In genomic region chr11:75816561-75817239, GRCh38 we compare ENCODE assay signal across 9 cellular contexts. TPM values are rescaled to one million over a fixed set of nuclear protein-coding genes. Genes with fewer than 3 reads are reported as not detected.
DNase-seq lines count a peak whose midpoint lies in the region; ATAC-seq, FAIRE-seq and TF ChIP-seq lines count a peak whose summit lies in the region.
"Had no signal": no experiment of that assay in that cellular context is flagged by ENCODE, and none has a peak within 500 bp of the region (broad histone marks: within the 10 kb centered on the region; RNA-seq: fewer than 3 reads in every experiment).

No MANE protein-coding gene starts in this region.

- no peak for TF ChIP-seq CTCF in D721Med (IDR thresholded peaks at IDR 0.05; ENCODE audit: insufficient read depth, missing control alignments)

- H3K27me3 ChIP-seq in BLaER1 = no peaks in the 10 kb centered on the region
- H3K27me3 ChIP-seq in muscle layer of colon (ENCODE audit: control insufficient read depth in 1 of 2, insufficient read depth in 2 of 2, low read length in 2 of 2) = no peaks in the 10 kb centered on the region

- no peak for FAIRE-seq in D721Med (lab: Jason Lieb, UNC)

- H3K36me3 ChIP-seq in BLaER1 = peaks cover 17% of the 10 kb centered on the region
- H3K36me3 ChIP-seq in muscle layer of colon (ENCODE audit: insufficient read depth, low read length) = no peaks in the 10 kb centered on the region

- in situ Hi-C loops in KBM-7 (cut with MboI; ENCODE audit: low pct_unique_long_range_greater_than_20kb, low sequenced_read_pairs) = no loop called here

- peak overlapping the region; percentile 90 for H3K27ac ChIP-seq in BLaER1
- peak overlapping the region; percentile 93 for H3K27ac ChIP-seq in muscle layer of colon (ENCODE audit: low read depth, low read length)

- H4K20me1 ChIP-seq in BLaER1 = peaks cover 13% of the 10 kb centered on the region

- DNase-seq in KBM-7 (peak; percentile 84), astrocyte of the hippocampus (ENCODE audit: low read depth, low spot score) (peak; percentile 23), SK-N-DZ (ENCODE audit: low spot score) (no peak), D721Med (ENCODE audit: insufficient read length, low spot score) (no peak), NCI-H1694 (lab: John Stamatoyannopoulos, UW) (no peak)
- DNase-seq: stimulated activated CD4-positive, alpha-beta T cell treated with anti-CD3 and anti-CD28 coated beads, Interleukin-2, amount 100 ng/mL, for 48 hours had no signal

- H3K4me1 ChIP-seq in BLaER1 (peaks cover 30% of the 10 kb centered on the region), muscle layer of colon (ENCODE audit: insufficient read depth, low read length) (peaks cover 38% of the 10 kb centered on the region)

- H3K4me2 ChIP-seq in BLaER1 = peak overlapping the region; percentile 98

- H3K9me3 ChIP-seq in BLaER1 (peaks cover 9% of the 10 kb centered on the region), muscle layer of colon (ENCODE audit: low read length) (no peaks in the 10 kb centered on the region)

- H3K9ac ChIP-seq in BLaER1 (peak overlapping the region; percentile 92), muscle layer of colon (ENCODE audit: low read length) (peak overlapping the region; percentile 81)

- ATAC-seq in GM18861 (IDR thresholded peaks at IDR 0.05; ENCODE audit: unreplicated experiment) = no peak

- H3K4me3 ChIP-seq in BLaER1 (peak overlapping the region; percentile 98), muscle layer of colon (ENCODE audit: low read depth in 1 of 2, low read length in 2 of 2) (peak overlapping the region; percentile 59 to 95)

RNA-seq across cellular contexts. Expression of gene UVRAG, which starts 1.7 kb away (rescaled TPM):
- 11.2 and 13.1 TPM in 2 replicates for polyA plus RNA-seq in SK-N-DZ (2014; cell fraction: cytosol; rRNA removed)
- polyA plus RNA-seq in SK-N-DZ (2014; cell fraction: nucleus; rRNA removed) = 10.2 and 10.5 TPM in 2 replicates

RNA-seq across cellular contexts. Expression of gene DGAT2, which starts 48.1 kb away (rescaled TPM):
- polyA plus RNA-seq in SK-N-DZ (2014; cell fraction: cytosol; rRNA removed) = 4.8 and 5.6 TPM in 2 replicates
- polyA plus RNA-seq in SK-N-DZ (2014; cell fraction: nucleus; rRNA removed) = 2.5 and 4.4 TPM in 2 replicates

Comparison
In these comparisons a context has a peak if more than half of its experiments do, and no peak if none do; other contexts are left out.
1. DNase-seq: peak in KBM-7 (single experiment) and astrocyte of the hippocampus (single experiment); none in SK-N-DZ (single experiment), D721Med (single experiment) and NCI-H1694 (single experiment).